8 cellular contexts compared by ENCODE assay signal in genomic region chr11:134253189-134253993, GRCh38. TPM values are rescaled to one million over a fixed set of nuclear protein-coding genes. Genes with fewer than 3 reads are reported as not detected.
A peak's percentile ranks its signal among the peaks of the same experiment; 100 is the strongest.
DNase-seq lines count a peak whose midpoint lies in the region; ATAC-seq, FAIRE-seq and TF ChIP-seq lines count a peak whose summit lies in the region.

Gene ACAD8, plus strand, starts transcription at chr11:134253568. Its CDS starts 33 bp downstream, at chr11:134253601.
Gene THYN1, minus strand, starts transcription at chr11:134253352. Its CDS starts 470 bp downstream, at chr11:134252882.

- WGBS in HUES64: under 1% methylated on average over 69 of the region's 70 CpGs

- no peaks in the 10 kb centered on the region for H4K20me1 ChIP-seq in OCI-LY1 (ENCODE audit: insufficient read depth, low read length)

- peak within 1 kb of the TSS; percentile 85 for H3K4me2 ChIP-seq in OCI-LY1 (ENCODE audit: low read length)

- H3K79me2 ChIP-seq in OCI-LY1 (ENCODE audit: insufficient read depth, low read length): no peaks in the 10 kb centered on the region

- no peak for TF ChIP-seq CTCF in D721Med (IDR thresholded peaks at IDR 0.05; ENCODE audit: insufficient read depth, missing control alignments)
- no peak for TF ChIP-seq CTCF in OCI-LY1 (IDR thresholded peaks at IDR 0.05; ENCODE audit: low read length)

- H3K36me3 ChIP-seq in HUES64 (ENCODE audit: insufficient read depth, low read length) (peaks cover 49% of the 10 kb centered on the region), OCI-LY1 (ENCODE audit: insufficient read depth, low read length) (peaks cover 17% of the 10 kb centered on the region)

- peak within 1 kb of the TSS; percentile 94 for H3K4me3 ChIP-seq in HUES64 (ENCODE audit: low read length)
- H3K4me3 ChIP-seq in OCI-LY1 (ENCODE audit: low read depth, low read length, poor library complexity, severe bottlenecking): peak within 1 kb of the TSS; percentile 71

- H3F3A ChIP-seq in OCI-LY1 (ENCODE audit: insufficient read depth, low read length): no peaks in the 10 kb centered on the region

- FAIRE-seq in D721Med (lab: Jason Lieb, UNC) (no peak), endometrium (lab: Jason Lieb, UNC) (peak; percentile 93)

- H3K4me1 ChIP-seq in HUES64 (ENCODE audit: insufficient read depth, low read length) (peaks cover 19% of the 10 kb centered on the region), OCI-LY1 (ENCODE audit: insufficient read depth, low read length, severe bottlenecking) (peaks cover 18% of the 10 kb centered on the region)

- peak within 1 kb of the TSS; percentile 76 for H3K9ac ChIP-seq in HUES64 (ENCODE audit: low read depth, low read length)
- H3K9ac ChIP-seq in OCI-LY1 (ENCODE audit: low read length): peak within 1 kb of the TSS; percentile 71

- H3K27me3 ChIP-seq in HUES64 (ENCODE audit: insufficient read depth, low read length): no peaks in the 10 kb centered on the region
- no peaks in the 10 kb centered on the region for H3K27me3 ChIP-seq in OCI-LY1 (ENCODE audit: insufficient read depth, low read length)

- 0 out of 2 replicates have a peak within 1 kb of the TSS, but pooled peaks have one; percentile 60 for H3K27ac ChIP-seq in HUES64 (ENCODE audit: low read depth, low read length)
- H3K27ac ChIP-seq in OCI-LY1 (ENCODE audit: low read depth, low read length, poor library complexity, severe bottlenecking): no peak within 1 kb of the TSS

- H3K9me2 ChIP-seq in OCI-LY1 (ENCODE audit: low read depth, low read length): no peaks in the 10 kb centered on the region

- DNase-seq in D721Med (ENCODE audit: insufficient read length, low spot score): peak; percentile 81
- peak; percentile 95 for DNase-seq in activated CD8-positive, alpha-beta memory T cell treated with anti-CD3 and anti-CD28 coated beads, Interleukin-2, amount 50 U/mL, for 4 hours
- DNase-seq in midbrain (lab: John Stamatoyannopoulos, UW): peak; percentile 97
- peak; percentile 87 to 93 for DNase-seq in stimulated activated CD8-positive, alpha-beta memory T cell treated with anti-CD3 and anti-CD28 coated beads, Interleukin-2, amount 100 ng/mL, for 1 hour (ENCODE audit: low read depth in 2 of 2)

- H3K9me3 ChIP-seq in HUES64 (ENCODE audit: insufficient read depth, low read depth, low read length): no peaks in the 10 kb centered on the region
- H3K9me3 ChIP-seq in OCI-LY1 (ENCODE audit: low read length): no peaks in the 10 kb centered on the region

- peak within 1 kb of the TSS; percentile 48; the same call in 1 of the 2 replicates for H2AFZ ChIP-seq in OCI-LY1 (ENCODE audit: low read length)

- peak; percentile 98 for ATAC-seq in GM21447 (IDR thresholded peaks at IDR 0.05; ENCODE audit: unreplicated experiment)

RNA-seq across cellular contexts. Expression of gene ACAD8, which starts in this region (rescaled TPM):
- 32.9 TPM for polyA plus RNA-seq in HUES64 (2013, experiment 1 of 2)
- 30.4 TPM for polyA plus RNA-seq in HUES64 (2013, experiment 2 of 2)

RNA-seq across cellular contexts. Expression of gene THYN1, which starts in this region (rescaled TPM):
- 96.5 TPM for polyA plus RNA-seq in HUES64 (2013, experiment 1 of 2)
- polyA plus RNA-seq in HUES64 (2013, experiment 2 of 2): 101 TPM
